8 cellular contexts compared by ENCODE assay signal in genomic region chr14:28609228-28609828, GRCh38.
DNase-seq lines count a peak whose midpoint lies in the region; ATAC-seq and TF ChIP-seq lines count a peak whose summit lies in the region.

No MANE protein-coding gene starts in this region.

- ATAC-seq in HG03159 (IDR thresholded peaks at IDR 0.05; ENCODE audit: unreplicated experiment), result no peak

- peak; percentile 27 for DNase-seq in stimulated activated CD4-positive, alpha-beta T cell treated with anti-CD3 and anti-CD28 coated beads, Interleukin-15, amount 100 ng/mL, for 24 hours
- no peak for DNase-seq in stimulated activated CD4-positive, alpha-beta T cell treated with anti-CD3 and anti-CD28 coated beads, Interleukin-4, amount 100 ng/mL, for 1 hour
- DNase-seq in RPMI7951 (ENCODE audit: low read depth) (peak; percentile 56), dermis microvascular lymphatic vessel endothelial cell (ENCODE audit: low read depth in 2 of 2) (peak; percentile 0 to 29), middle frontal gyrus (ENCODE audit: extremely low spot score, low spot score) (peak; percentile 88), mesenteric fat pad (ENCODE audit: low spot score) (no peak)

- TF ChIP-seq CTCF in LNCAP (IDR thresholded peaks at IDR 0.05), result peak; percentile 92

Comparison
In these comparisons a context has a peak if more than half of its experiments do, and no peak if none do; other contexts are left out.
1. DNase-seq: peak in stimulated activated CD4-positive, alpha-beta T cell treated with anti-CD3 and anti-CD28 coated beads, Interleukin-15, amount 100 ng/mL, for 24 hours (single experiment), RPMI7951 (single experiment), dermis microvascular lymphatic vessel endothelial cell (2 of 2) and middle frontal gyrus (single experiment); none in stimulated activated CD4-positive, alpha-beta T cell treated with anti-CD3 and anti-CD28 coated beads, Interleukin-4, amount 100 ng/mL, for 1 hour (single experiment) and mesenteric fat pad (single experiment).